Comparison of ENCODE assay signal across 1 cellular context in the genomic region with DNA sequence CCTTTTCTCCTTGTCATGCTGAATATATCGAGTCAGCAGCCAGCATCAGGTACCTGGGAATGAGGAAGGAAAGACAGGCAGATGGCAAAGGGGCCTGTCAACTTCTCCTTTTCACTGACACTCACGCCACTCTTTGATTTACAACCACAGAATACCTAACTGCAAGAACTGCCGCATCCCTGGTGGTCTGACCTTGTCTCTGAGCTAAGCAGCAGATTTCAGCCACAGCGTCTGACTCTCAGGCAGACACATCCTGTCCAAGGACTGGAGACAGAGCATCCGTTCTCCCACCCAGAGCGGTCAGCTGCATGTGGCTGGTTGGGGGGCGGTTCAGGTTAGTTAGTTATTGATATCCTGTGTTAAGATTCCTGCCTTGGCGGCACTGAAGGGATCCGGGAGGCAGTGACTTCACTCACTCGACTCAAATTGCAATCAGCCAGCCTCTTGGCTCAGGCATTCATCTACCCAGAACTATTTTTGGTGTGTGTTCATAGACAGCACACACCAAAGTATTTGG.
TF ChIP-seq lines count a peak whose summit lies in the region.

No MANE protein-coding gene starts in this region.

TF ChIP-seq in GM12878, 131 proteins besides CTCF, POLR2A, EP300 and RAD21 (continued from another document):
- TF ChIP-seq, protein P1, sequence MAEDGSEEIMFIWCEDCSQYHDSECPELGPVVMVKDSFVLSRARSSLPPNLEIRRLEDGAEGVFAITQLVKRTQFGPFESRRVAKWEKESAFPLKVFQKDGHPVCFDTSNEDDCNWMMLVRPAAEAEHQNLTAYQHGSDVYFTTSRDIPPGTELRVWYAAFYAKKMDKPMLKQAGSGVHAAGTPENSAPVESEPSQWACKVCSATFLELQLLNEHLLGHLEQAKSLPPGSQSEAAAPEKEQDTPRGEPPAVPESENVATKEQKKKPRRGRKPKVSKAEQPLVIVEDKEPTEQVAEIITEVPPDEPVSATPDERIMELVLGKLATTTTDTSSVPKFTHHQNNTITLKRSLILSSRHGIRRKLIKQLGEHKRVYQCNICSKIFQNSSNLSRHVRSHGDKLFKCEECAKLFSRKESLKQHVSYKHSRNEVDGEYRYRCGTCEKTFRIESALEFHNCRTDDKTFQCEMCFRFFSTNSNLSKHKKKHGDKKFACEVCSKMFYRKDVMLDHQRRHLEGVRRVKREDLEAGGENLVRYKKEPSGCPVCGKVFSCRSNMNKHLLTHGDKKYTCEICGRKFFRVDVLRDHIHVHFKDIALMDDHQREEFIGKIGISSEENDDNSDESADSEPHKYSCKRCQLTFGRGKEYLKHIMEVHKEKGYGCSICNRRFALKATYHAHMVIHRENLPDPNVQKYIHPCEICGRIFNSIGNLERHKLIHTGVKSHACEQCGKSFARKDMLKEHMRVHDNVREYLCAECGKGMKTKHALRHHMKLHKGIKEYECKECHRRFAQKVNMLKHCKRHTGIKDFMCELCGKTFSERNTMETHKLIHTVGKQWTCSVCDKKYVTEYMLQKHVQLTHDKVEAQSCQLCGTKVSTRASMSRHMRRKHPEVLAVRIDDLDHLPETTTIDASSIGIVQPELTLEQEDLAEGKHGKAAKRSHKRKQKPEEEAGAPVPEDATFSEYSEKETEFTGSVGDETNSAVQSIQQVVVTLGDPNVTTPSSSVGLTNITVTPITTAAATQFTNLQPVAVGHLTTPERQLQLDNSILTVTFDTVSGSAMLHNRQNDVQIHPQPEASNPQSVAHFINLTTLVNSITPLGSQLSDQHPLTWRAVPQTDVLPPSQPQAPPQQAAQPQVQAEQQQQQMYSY (CRISPR knock-in tag; IDR thresholded peaks at IDR 0.05) = no peak
- TF ChIP-seq ZNF622 (IDR thresholded peaks at IDR 0.05) (no peak), IKZF2 (IDR thresholded peaks at IDR 0.05) (peak in 1 of 2 experiments; percentile 16; a peak in 1 of 4 replicates), CBX3 (IDR thresholded peaks at IDR 0.05; ENCODE audit: borderline replicate concordance, low read depth) (no peak), RB1 (IDR thresholded peaks at IDR 0.05; ENCODE audit: borderline replicate concordance) (no peak), IRF4 (IDR thresholded peaks at IDR 0.05; ENCODE audit: low read depth, low read length) (no peak), BHLHE40 (IDR thresholded peaks at IDR 0.05; ENCODE audit: borderline replicate concordance in 1 of 2, low read depth in 2 of 2, low read length in 1 of 2) (no peak), BCL11A (IDR thresholded peaks at IDR 0.05; ENCODE audit: low read depth, low read length) (0 out of 2 replicates have a peak, but pooled peaks have one; percentile 40)
- TF ChIP-seq, protein P2, sequence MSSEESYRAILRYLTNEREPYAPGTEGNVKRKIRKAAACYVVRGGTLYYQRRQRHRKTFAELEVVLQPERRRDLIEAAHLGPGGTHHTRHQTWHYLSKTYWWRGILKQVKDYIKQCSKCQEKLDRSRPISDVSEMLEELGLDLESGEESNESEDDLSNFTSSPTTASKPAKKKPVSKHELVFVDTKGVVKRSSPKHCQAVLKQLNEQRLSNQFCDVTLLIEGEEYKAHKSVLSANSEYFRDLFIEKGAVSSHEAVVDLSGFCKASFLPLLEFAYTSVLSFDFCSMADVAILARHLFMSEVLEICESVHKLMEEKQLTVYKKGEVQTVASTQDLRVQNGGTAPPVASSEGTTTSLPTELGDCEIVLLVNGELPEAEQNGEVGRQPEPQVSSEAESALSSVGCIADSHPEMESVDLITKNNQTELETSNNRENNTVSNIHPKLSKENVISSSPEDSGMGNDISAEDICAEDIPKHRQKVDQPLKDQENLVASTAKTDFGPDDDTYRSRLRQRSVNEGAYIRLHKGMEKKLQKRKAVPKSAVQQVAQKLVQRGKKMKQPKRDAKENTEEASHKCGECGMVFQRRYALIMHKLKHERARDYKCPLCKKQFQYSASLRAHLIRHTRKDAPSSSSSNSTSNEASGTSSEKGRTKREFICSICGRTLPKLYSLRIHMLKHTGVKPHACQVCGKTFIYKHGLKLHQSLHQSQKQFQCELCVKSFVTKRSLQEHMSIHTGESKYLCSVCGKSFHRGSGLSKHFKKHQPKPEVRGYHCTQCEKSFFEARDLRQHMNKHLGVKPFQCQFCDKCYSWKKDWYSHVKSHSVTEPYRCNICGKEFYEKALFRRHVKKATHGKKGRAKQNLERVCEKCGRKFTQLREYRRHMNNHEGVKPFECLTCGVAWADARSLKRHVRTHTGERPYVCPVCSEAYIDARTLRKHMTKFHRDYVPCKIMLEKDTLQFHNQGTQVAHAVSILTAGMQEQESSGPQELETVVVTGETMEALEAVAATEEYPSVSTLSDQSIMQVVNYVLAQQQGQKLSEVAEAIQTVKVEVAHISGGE (CRISPR knock-in tag; IDR thresholded peaks at IDR 0.05) = no peak
- TF ChIP-seq, protein P3, sequence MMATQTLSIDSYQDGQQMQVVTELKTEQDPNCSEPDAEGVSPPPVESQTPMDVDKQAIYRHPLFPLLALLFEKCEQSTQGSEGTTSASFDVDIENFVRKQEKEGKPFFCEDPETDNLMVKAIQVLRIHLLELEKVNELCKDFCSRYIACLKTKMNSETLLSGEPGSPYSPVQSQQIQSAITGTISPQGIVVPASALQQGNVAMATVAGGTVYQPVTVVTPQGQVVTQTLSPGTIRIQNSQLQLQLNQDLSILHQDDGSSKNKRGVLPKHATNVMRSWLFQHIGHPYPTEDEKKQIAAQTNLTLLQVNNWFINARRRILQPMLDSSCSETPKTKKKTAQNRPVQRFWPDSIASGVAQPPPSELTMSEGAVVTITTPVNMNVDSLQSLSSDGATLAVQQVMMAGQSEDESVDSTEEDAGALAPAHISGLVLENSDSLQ (IDR thresholded peaks at IDR 0.05) = 0 out of 2 replicates have a peak, but pooled peaks have one; percentile 28
TF ChIP-seq in GM12878: peak in this region for 12.
